ENCODE assay signal across 13 cellular contexts in genomic region chr6:57013501-57013900, GRCh38. TPM values are rescaled to one million over a fixed set of nuclear protein-coding genes. Genes with fewer than 3 reads are reported as not detected.
DNase-seq lines count a peak whose midpoint lies in the region; ATAC-seq, FAIRE-seq and TF ChIP-seq lines count a peak whose summit lies in the region.
"Had no signal": no experiment of that assay in that cellular context is flagged by ENCODE, and none has a peak within 500 bp of the region (broad histone marks: within the 10 kb centered on the region; RNA-seq: fewer than 3 reads in every experiment).

No MANE protein-coding gene starts in this region.

- FAIRE-seq in K562 (lab: Jason Lieb, UNC) (peak; percentile 74), keratinocyte (lab: Jason Lieb, UNC) (peak; percentile 92)

- no peak overlapping the region for H3K4me3 ChIP-seq in K562
- H3K4me3 ChIP-seq in keratinocyte (ENCODE audit: control insufficient read depth in 2 of 3, extremely low read depth in 1 of 3, insufficient read depth in 2 of 3, low read depth in 1 of 3, low read length in 3 of 3) = no peak overlapping the region
- H3K4me3 ChIP-seq in WERI-Rb-1 (ENCODE audit: low read depth, low read length) = no peak overlapping the region
- H3K4me3 ChIP-seq: suprapubic skin had no signal

- TF ChIP-seq CTCF in K562 (IDR thresholded peaks at IDR 0.05 in 2 of 3, conservative IDR thresholded peaks at IDR 0.05 in 1 of 3; ENCODE audit: insufficient read depth in 2 of 3, low read depth in 1 of 3, low read length in 3 of 3) (no peak), keratinocyte (optimal IDR thresholded peaks at IDR 0.05 in 1 of 3, IDR thresholded peaks at IDR 0.05 in 1 of 3, conservative IDR thresholded peaks at IDR 0.05 in 1 of 3; ENCODE audit: extremely low read depth in 1 of 3, insufficient read depth in 2 of 3, low read length in 3 of 3) (no peak), WERI-Rb-1 (IDR thresholded peaks at IDR 0.05; ENCODE audit: low read depth, low read length) (no peak)

- no peak overlapping the region for H3K9ac ChIP-seq in K562 (ENCODE audit: insufficient read depth in 1 of 2, low read depth in 2 of 2, low read length in 2 of 2)
- no peak overlapping the region for H3K9ac ChIP-seq in keratinocyte (ENCODE audit: control insufficient read depth, extremely low read depth, insufficient read depth, low read length)

- WGBS in K562 (ENCODE audit: insufficient coverage, low coverage, missing lambda C conversion rate) = 17% methylated on average over 4 of the region's 4 CpGs

- DNase-seq in Caki2 (ENCODE audit: low read depth) = peak; percentile 76
- peak; percentile 92 for DNase-seq in LHCN-M2 (ENCODE audit: low read depth)
- DNase-seq in K562 (ENCODE audit: extremely low read depth in 1 of 4, low spot score in 3 of 4) = peak in 3 of 4 experiments; percentile 19 to 54 (median 38)
- DNase-seq in keratinocyte (ENCODE audit: low read depth, low spot score) = peak; percentile 42
- DNase-seq in NCI-H1092 treated with DMSO at 0.1 percent for 48 hours (lab: John Stamatoyannopoulos, UW) = no peak
- DNase-seq in NCI-H128 (lab: John Stamatoyannopoulos, UW; ENCODE audit: unreplicated experiment) = no peak
- DNase-seq in WERI-Rb-1 = no peak
- DNase-seq: aorta, Calu3, NCI-H146, T-helper 9 cell had no signal

- in situ Hi-C loops in Caki2 (cut with HindIII; ENCODE audit: low pct_unique_long_range_greater_than_20kb, low sequenced_read_pairs) = no loop called here
- in situ Hi-C loops in K562 (cut with MboI) = no loop called here

- no peak for TF ChIP-seq POLR2A in K562 (conservative IDR thresholded peaks at IDR 0.05)

- BruUV-seq in K562 (replicated peaks; lab: Mats Ljungman, UMichigan) = no TSS peak

- H4K20me1 ChIP-seq in K562 (replicated peaks; ENCODE audit: control insufficient read depth, insufficient read depth, low read length) (no peaks in the 10 kb centered on the region), keratinocyte (ENCODE audit: control insufficient read depth, extremely low read depth, insufficient read depth, low read length) (no peaks in the 10 kb centered on the region)

- H3K27ac ChIP-seq in K562 (ENCODE audit: extremely low read depth, low read depth, low read length) (no peak overlapping the region), keratinocyte (ENCODE audit: control insufficient read depth, insufficient read depth, low read length) (no peak overlapping the region), WERI-Rb-1 (no peak overlapping the region)
- H3K27ac ChIP-seq: suprapubic skin had no signal

- CTCF ChIA-PET in K562 (lab: Yijun Ruan, JAX; ENCODE audit: low intra/inter-chr PET ratio) = no interaction called here

- peak in 1 of 2 experiments; percentile 8; a peak in 1 of 4 replicates for TF ChIP-seq RAD21 in K562 (CRISPR knock-in tag; conservative IDR thresholded peaks at IDR 0.05 in 1 of 2, IDR thresholded peaks at IDR 0.05 in 1 of 2)

- TF ChIP-seq EP300 in K562 (IDR thresholded peaks at IDR 0.05; ENCODE audit: low read length) = no peak

- ATAC-seq in K562 (peak; percentile 83), HG02759 (IDR thresholded peaks at IDR 0.05; ENCODE audit: unreplicated experiment) (no peak)

- POLR2A ChIA-PET in K562 (lab: Yijun Ruan, JAX) = interaction anchor here (0.6 to 0.7 kb wide), 2 partner anchors 34 to 43 kb away, joined by 3 read pairs; no protein-coding TSS in a partner anchor

- H3K9me3 ChIP-seq in K562 (replicated peaks; ENCODE audit: control insufficient read depth, insufficient read depth, low read depth, low read length) (no peaks in the 10 kb centered on the region), keratinocyte (ENCODE audit: control insufficient read depth, low read depth, low read length) (no peaks in the 10 kb centered on the region), WERI-Rb-1 (ENCODE audit: severe bottlenecking) (no peaks in the 10 kb centered on the region)
- H3K9me3 ChIP-seq: suprapubic skin had no signal

- H3K79me2 ChIP-seq in K562 (ENCODE audit: control insufficient read depth, insufficient read depth, low read length) (no peaks in the 10 kb centered on the region), keratinocyte (ENCODE audit: control insufficient read depth, insufficient read depth, low read length) (no peaks in the 10 kb centered on the region)

- no peaks in the 10 kb centered on the region for H3K36me3 ChIP-seq in K562 (ENCODE audit: control insufficient read depth, insufficient read depth, low read length)
- no peaks in the 10 kb centered on the region for H3K36me3 ChIP-seq in keratinocyte (ENCODE audit: control insufficient read depth in 2 of 2, extremely low read depth in 1 of 2, insufficient read depth in 2 of 2, low read length in 2 of 2)
- H3K36me3 ChIP-seq in WERI-Rb-1 = no peaks in the 10 kb centered on the region
- H3K36me3 ChIP-seq: suprapubic skin had no signal

- H3K4me1 ChIP-seq in K562 (replicated peaks in 1 of 2; ENCODE audit: control insufficient read depth in 2 of 2, insufficient read depth in 2 of 2, low read length in 2 of 2) (peaks cover 0 to 10% of the 10 kb centered on the region in 2 experiments; a peak in 3 of 5 replicates), keratinocyte (ENCODE audit: control insufficient read depth, extremely low read depth, insufficient read depth, low read length) (peaks cover 7% of the 10 kb centered on the region)

- H2AFZ ChIP-seq in K562 (ENCODE audit: low read depth, low read length) (peak overlapping the region; percentile 42), keratinocyte (ENCODE audit: control insufficient read depth, low read length) (no peak overlapping the region)

- H3K4me2 ChIP-seq in K562 (ENCODE audit: insufficient read depth, low read length) = peak overlapping the region; percentile 23
- peak overlapping the region; percentile 31 for H3K4me2 ChIP-seq in keratinocyte (ENCODE audit: control insufficient read depth, extremely low read depth, insufficient read depth, low read depth, low read length)

- dilution Hi-C loops in keratinocyte (cut with MboI; ENCODE audit: extremely low pct_ligation_motif_present, low sequenced_read_pairs) = no loop called here

- H3K27me3 ChIP-seq in K562 (ENCODE audit: control insufficient read depth in 2 of 2, insufficient read depth in 2 of 2, low read length in 2 of 2) (no peaks in the 10 kb centered on the region), keratinocyte (ENCODE audit: control insufficient read depth, extremely low read depth, insufficient read depth, low read length) (no peaks in the 10 kb centered on the region), WERI-Rb-1 (ENCODE audit: insufficient read depth, low read depth, severe bottlenecking) (no peaks in the 10 kb centered on the region)
- H3K27me3 ChIP-seq: suprapubic skin had no signal

- H3K9me1 ChIP-seq in K562 (ENCODE audit: control insufficient read depth, insufficient read depth, low read length) = no peaks in the 10 kb centered on the region
- H3K9me1 ChIP-seq in keratinocyte (ENCODE audit: control insufficient read depth, extremely low read depth, insufficient read depth, low read length) = no peaks in the 10 kb centered on the region

- intact Hi-C loops in K562 (cut with micrococcal nuclease) = loop anchor here (5.0 kb wide), 2 partner anchors 111 to 159 kb away; partner anchors contain the start of gene BAG2

RNA-seq across cellular contexts. Expression of gene KIAA1586, which starts 33.0 kb away (rescaled TPM):
- total RNA-seq in Caki2 (2014; rRNA removed; shearing (Covaris generic); ENCODE audit: low replicate concordance) = 6.9 and 28.4 TPM in 2 replicates
- 15.2 and 16.1 TPM in 2 replicates for total RNA-seq in LHCN-M2 (2014; rRNA removed)
- 3.9 TPM for polyA plus RNA-seq in LHCN-M2 (2012)
- total RNA-seq in K562 (2011; cell fraction: chromatin; rRNA removed; ENCODE audit: low replicate concordance) = 9.7 and 51.7 TPM in 2 replicates
- total RNA-seq in K562 (2011; cell fraction: nucleolus; rRNA removed) = 6.2 and 8.0 TPM in 2 replicates
- 13.3 and 20.0 TPM in 2 replicates for total RNA-seq in K562 (2011; cell fraction: nucleoplasm; rRNA removed)
- total RNA-seq in K562 (2014; rRNA removed) = 21.2 and 26.1 TPM in 2 replicates
- 43.6 and 53.4 TPM in 2 replicates for total RNA-seq in K562 (2014; rRNA removed; fragmentation: Illumina TruSeq; extraction: Trizol)
- total RNA-seq in K562 (2015; rRNA removed; fragmentation: Illumina TruSeq; extraction: Trizol) = 32.8 and 37.6 TPM in 2 replicates
- total RNA-seq in K562 (2021) = 29.1 and 29.5 TPM in 2 replicates
- 17.3 and 24.7 TPM in 2 replicates for polyA plus RNA-seq in K562 (2011; rRNA removed)
- polyA plus RNA-seq in K562 (2011; cell fraction: cytosol; rRNA removed) = 2.2 and 4.3 TPM in 2 replicates
- polyA plus RNA-seq in K562 (2011; cell fraction: nucleus; rRNA removed) = 6.7 and 7.0 TPM in 2 replicates
- polyA plus RNA-seq in K562 (2012) = 13.7 and 16.9 TPM in 2 replicates
- 25.5 and 31.1 TPM in 2 replicates for polyA plus RNA-seq in K562 (2014; fragmentation: Illumina TruSeq; extraction: Trizol)
- 10 to 100 TPM; 27.2 to 34.0 TPM for polyA plus RNA-seq in K562 (2014; fragmentation: Nextera tagmentation; extraction: Ambion mirVana)
- 23.4 and 24.1 TPM in 2 replicates for polyA plus RNA-seq in K562 (2014; rRNA removed)
- polyA minus RNA-seq in K562 (2011; rRNA and poly(A)+ RNA removed) = 27.6 and 32.5 TPM in 2 replicates
- 22.6 and 24.5 TPM in 2 replicates for polyA minus RNA-seq in K562 (2011; cell fraction: cytosol; rRNA and poly(A)+ RNA removed)
- polyA minus RNA-seq in K562 (2011; cell fraction: nucleus; rRNA and poly(A)+ RNA removed) = 10.5 and 18.7 TPM in 2 replicates
- 3.0 to 8.2 TPM (median 3.7 TPM) in 3 replicates for polyA plus RNA-seq in keratinocyte
- polyA plus RNA-seq in keratinocyte (2011; ENCODE audit: low read depth) = 11.4 TPM
- 2.7 and 5.2 TPM in 2 replicates for polyA plus RNA-seq in keratinocyte (2011; cell fraction: cytosol; rRNA removed)
- polyA plus RNA-seq in keratinocyte (2011; cell fraction: nucleus; rRNA removed) = 3.3 and 5.5 TPM in 2 replicates
- 2.5 and 6.2 TPM in 2 replicates for polyA plus RNA-seq in keratinocyte (2012; ENCODE audit: low replicate concordance)
- polyA minus RNA-seq in keratinocyte = 0.79 to 2.8 TPM in 2 of 3 replicates, not detected in the other
- 2.5 TPM for polyA minus RNA-seq in keratinocyte (2011; cell fraction: cytosol; rRNA and poly(A)+ RNA removed)
- 2.3 and 6.8 TPM in 2 replicates for polyA minus RNA-seq in keratinocyte (2011; cell fraction: nucleus; rRNA and poly(A)+ RNA removed)

RNA-seq across cellular contexts. Expression of gene BEND6, which starts 58.6 kb away (rescaled TPM):
- 7.7 and 25.6 TPM in 2 replicates for total RNA-seq in Caki2 (2014; rRNA removed; shearing (Covaris generic); ENCODE audit: low replicate concordance)
- total RNA-seq in LHCN-M2 (2014; rRNA removed) (8.7 and 14.1 TPM in 2 replicates), K562 (2014; rRNA removed) (0.86 TPM in 2 replicates), K562 (2014; rRNA removed; fragmentation: Illumina TruSeq; extraction: Trizol) (1.5 and 1.7 TPM in 2 replicates), K562 (2015; rRNA removed; fragmentation: Illumina TruSeq; extraction: Trizol) (1.4 TPM in 2 replicates), K562 (2021) (0.74 and 1.1 TPM in 2 replicates)
- 6.2 TPM for polyA plus RNA-seq in LHCN-M2 (2012)
- 0.42 and 0.83 TPM in 2 replicates for total RNA-seq in K562 (2011; cell fraction: chromatin; rRNA removed; ENCODE audit: low replicate concordance)
- total RNA-seq in K562 (2011; cell fraction: nucleolus; rRNA removed) = 0.17 TPM in 1 of 2 replicates, not detected in the other
- 0.23 TPM in 1 of 2 replicates, not detected in the other for total RNA-seq in K562 (2011; cell fraction: nucleoplasm; rRNA removed)
- polyA plus RNA-seq in K562 (2011; rRNA removed) (0.34 and 0.39 TPM in 2 replicates), K562 (2014; fragmentation: Illumina TruSeq; extraction: Trizol) (1.2 and 2.3 TPM in 2 replicates), K562 (2014; fragmentation: Nextera tagmentation; extraction: Ambion mirVana) (under 1 TPM; 0.37 to 0.52 TPM), K562 (2014; rRNA removed) (1.4 and 4.0 TPM in 2 replicates), keratinocyte (0.77 to 1.0 TPM (median 0.77 TPM) in 3 replicates)
- 0.06 and 0.24 TPM in 2 replicates for polyA plus RNA-seq in K562 (2011; cell fraction: cytosol; rRNA removed)
- 0.13 and 0.18 TPM in 2 replicates for polyA plus RNA-seq in K562 (2011; cell fraction: nucleus; rRNA removed)
- polyA plus RNA-seq in K562 (2012) = 1.2 and 1.9 TPM in 2 replicates
- 0.32 and 0.48 TPM in 2 replicates for polyA minus RNA-seq in K562 (2011; rRNA and poly(A)+ RNA removed)
- not detected in 2 replicates for polyA minus RNA-seq in K562 (2011; cell fraction: cytosol; rRNA and poly(A)+ RNA removed)
- polyA minus RNA-seq in K562 (2011; cell fraction: nucleus; rRNA and poly(A)+ RNA removed) = under 0.01 and 0.44 TPM in 2 replicates
- polyA plus RNA-seq in keratinocyte (2011; ENCODE audit: low read depth) = 2.3 TPM
- polyA plus RNA-seq in keratinocyte (2011; cell fraction: cytosol; rRNA removed) = 0.48 and 0.86 TPM in 2 replicates
- 0.22 and 0.27 TPM in 2 replicates for polyA plus RNA-seq in keratinocyte (2011; cell fraction: nucleus; rRNA removed)
- 0.91 and 1.2 TPM in 2 replicates for polyA plus RNA-seq in keratinocyte (2012; ENCODE audit: low replicate concordance)
- polyA minus RNA-seq in keratinocyte = 0.51 to 0.89 TPM in 2 of 3 replicates, not detected in the other
- not detected for polyA minus RNA-seq in keratinocyte (2011; cell fraction: cytosol; rRNA and poly(A)+ RNA removed)
- not detected in 2 replicates for polyA minus RNA-seq in keratinocyte (2011; cell fraction: nucleus; rRNA and poly(A)+ RNA removed)
- total RNA-seq: suprapubic skin had no signal

Comparison
In these comparisons a context has a peak if more than half of its experiments do, and no peak if none do; other contexts are left out.
1. DNase-seq: peak in Caki2 (single experiment), LHCN-M2 (single experiment), K562 (3 of 4) and keratinocyte (single experiment); none in NCI-H1092 treated with DMSO at 0.1 percent for 48 hours (single experiment), NCI-H128 (single experiment) and WERI-Rb-1 (single experiment).